In genomic region chr10:130194194-130194990, GRCh38 we compare ENCODE assay signal across 26 cellular contexts.
"Had no signal": no experiment of that assay in that cellular context is flagged by ENCODE, and none has a peak within 500 bp of the region (broad histone marks: within the 10 kb centered on the region; RNA-seq: fewer than 3 reads in every experiment).

No MANE protein-coding gene starts in this region.

- H3K4me3 ChIP-seq: ascending aorta, breast epithelium, gastroesophageal sphincter, heart left ventricle, suprapubic skin, transverse colon, vagina had no signal

- H3K36me3 ChIP-seq: ascending aorta, breast epithelium, gastroesophageal sphincter, heart left ventricle, neutrophil, suprapubic skin, transverse colon, vagina had no signal

- H3K9ac ChIP-seq: parathyroid adenoma had no signal

- H3K9me3 ChIP-seq: ascending aorta, breast epithelium, gastroesophageal sphincter, heart left ventricle, neutrophil, suprapubic skin, transverse colon, vagina had no signal

- H3K4me1 ChIP-seq: breast epithelium, parathyroid adenoma had no signal

- H3K27me3 ChIP-seq: ascending aorta, breast epithelium, suprapubic skin, vagina had no signal

- H3K27ac ChIP-seq: ascending aorta, breast epithelium, gastroesophageal sphincter, heart left ventricle, neutrophil, parathyroid adenoma, suprapubic skin, transverse colon, vagina, VCaP had no signal

- H3K27ac Mint-ChIP-seq: naive thymus-derived CD4-positive, alpha-beta T cell had no signal

- H2AFZ ChIP-seq: parathyroid adenoma had no signal

- H3K79me2 ChIP-seq: parathyroid adenoma had no signal

- DNase-seq: activated CD4-positive, alpha-beta T cell treated with anti-CD3 and anti-CD28 coated beads, Interleukin-2, amount 50 U/mL, for 1 hour; activated CD4-positive, CD25-positive, alpha-beta regulatory T cell treated with anti-CD3 and anti-CD28 coated beads, Interleukin-2, amount 50 U/mL, for 72 hours; activated CD8-positive, alpha-beta memory T cell treated with anti-CD3 and anti-CD28 coated beads for 24 hours; activated CD8-positive, alpha-beta memory T cell treated with anti-CD3 and anti-CD28 coated beads, Interleukin-2, amount 50 U/mL, for 48 hours; activated effector memory CD4-positive, alpha-beta T cell treated with anti-CD3 and anti-CD28 coated beads, Interleukin-2, amount 50 U/mL, for 16 hours; activated naive CD4-positive, alpha-beta T cell treated with anti-CD3 and anti-CD28 coated beads, Interleukin-2, amount 50 U/mL, for 16 hours; activated T-cell treated with anti-CD3 and anti-CD28 coated beads, Interleukin-2, amount 50 U/mL, for 48 hours; cerebellar nuclear complex; effector CD4-positive, alpha-beta T cell; heart left ventricle; kidney glomerular epithelial cell; left ventricle myocardium superior; naive thymus-derived CD4-positive, alpha-beta T cell; retina; stimulated activated CD8-positive, alpha-beta memory T cell treated with anti-CD3 and anti-CD28 coated beads, Interleukin-4, amount 100 ng/mL, for 48 hours; stimulated activated naive CD4-positive, alpha-beta T cell treated with Interleukin-2 at 50 U/mL for 16 hours; T-helper 2 cell; transverse colon had no signal

- ATAC-seq: gastroesophageal sphincter; naive thymus-derived CD4-positive, alpha-beta T cell had no signal
